Comparison of ENCODE assay signal across 8 cellular contexts in genomic region chr9:131276107-131276888, GRCh38. TPM values are rescaled to one million over a fixed set of nuclear protein-coding genes. Genes with fewer than 3 reads are reported as not detected.
DNase-seq lines count a peak whose midpoint lies in the region; ATAC-seq, FAIRE-seq and TF ChIP-seq lines count a peak whose summit lies in the region.

Gene FAM78A, minus strand, starts transcription at chr9:131276510. Its CDS starts 331 bp downstream, at chr9:131276179.

- H4K5ac ChIP-seq in IMR-90 (ENCODE audit: low read depth, low read length): no peak within 1 kb of the TSS

- H3K27me3 ChIP-seq in IMR-90 (ENCODE audit: control insufficient read depth, insufficient read depth, low read length): peaks cover 51% of the 10 kb centered on the region
- H3K27me3 ChIP-seq in gastroesophageal sphincter: peaks cover 51% of the 10 kb centered on the region
- H3K27me3 ChIP-seq in osteoblast (ENCODE audit: insufficient read depth, low read length): peaks cover 7% of the 10 kb centered on the region

- H3K4me2 ChIP-seq in IMR-90 (ENCODE audit: low read depth, low read length): peak within 1 kb of the TSS; percentile 27
- peak within 1 kb of the TSS; percentile 65 for H3K4me2 ChIP-seq in osteoblast (ENCODE audit: insufficient read depth, low read length)

- H3K14ac ChIP-seq in IMR-90 (replicated peaks; ENCODE audit: low read depth, low read length): no peak within 1 kb of the TSS

- no peak for TF ChIP-seq POLR2A in IMR-90 (IDR thresholded peaks at IDR 0.05; ENCODE audit: low read depth, low read length)
- TF ChIP-seq POLR2A in gastroesophageal sphincter (IDR thresholded peaks at IDR 0.05): no peak

- intact Hi-C loops in CD14-positive monocyte (cut with micrococcal nuclease): loop anchor here (5.0 to 10.0 kb wide), 4 partner anchors 39 to 1079 kb away; partner anchors contain the start of genes PRRC2B (in 1 of the 2) and SETX (in 1 of the 2)
- intact Hi-C loops in IMR-90 (cut with micrococcal nuclease): loop anchor here (2.0 kb wide), 1 partner anchor 73 kb away; no protein-coding TSS in a partner anchor

- POLR2A ChIA-PET in IMR-90 (lab: Charles Lee; ENCODE audit: unreplicated experiment): no interaction called here
- POLR2A ChIA-PET in activated CD8-positive, alpha-beta T cell treated with anti-CD3 and anti-CD28 coated beads, Interleukin-2, amount 10 ng/mL, durations not matched to agents 7 days and 5 days (lab: Charles Lee): interaction anchor here (0.5 to 11.6 kb wide), 4 partner anchors 9 to 205 kb away, joined by 4 to 330 read pairs (median 12); no protein-coding TSS in a partner anchor

- no peak within 1 kb of the TSS for H2BK20ac ChIP-seq in IMR-90 (ENCODE audit: low read depth, low read length)

- H3K9me3 ChIP-seq in IMR-90 (ENCODE audit: control insufficient read depth, insufficient read depth, low read length) (no peaks in the 10 kb centered on the region), gastroesophageal sphincter (no peaks in the 10 kb centered on the region), osteoblast (ENCODE audit: low read depth, low read length) (no peaks in the 10 kb centered on the region)

- no peak within 1 kb of the TSS for H4K91ac ChIP-seq in IMR-90 (ENCODE audit: insufficient read depth, low read depth, low read length)

- no peak within 1 kb of the TSS for H2BK15ac ChIP-seq in IMR-90 (ENCODE audit: low read depth, low read length)

- H3K4me3 Mint-ChIP-seq in CD14-positive monocyte: peak within 1 kb of the TSS; percentile 99 to 100
- peak within 1 kb of the TSS; percentile 99 for H3K4me3 Mint-ChIP-seq in activated CD8-positive, alpha-beta T cell treated with anti-CD3 and anti-CD28 coated beads, Interleukin-2, amount 10 ng/mL, durations not matched to agents 7 days and 5 days

- no peak within 1 kb of the TSS for H2AK9ac ChIP-seq in IMR-90 (replicated peaks; ENCODE audit: low read depth, low read length, poor library complexity)

- 10% methylated on average over 19 of the region's 75 CpGs; no CpG with 5 or more reads in 1 of the 2 experiments for WGBS in IMR-90 (ENCODE audit: extremely low coverage in 2 of 2, insufficient read length in 1 of 2), 2 experiments
- 0 to 60% methylated on average over 1 to 8 of the region's 75 CpGs for WGBS in gastroesophageal sphincter (ENCODE audit: low coverage in 1 of 2), 2 donors

- ATAC-seq in IMR-90 (ENCODE audit: low read depth): no peak; the same call in 1 of the 2 replicates
- no peak for ATAC-seq in activated CD8-positive, alpha-beta T cell treated with anti-CD3 and anti-CD28 coated beads, Interleukin-2, amount 10 ng/mL, durations not matched to agents 7 days and 5 days
- ATAC-seq in gastroesophageal sphincter: no peak
- ATAC-seq in HG03521 (IDR thresholded peaks at IDR 0.05; ENCODE audit: unreplicated experiment): no peak

- no peaks in the 10 kb centered on the region for H3K9me1 ChIP-seq in IMR-90 (ENCODE audit: insufficient read depth, low read length)

- no peaks in the 10 kb centered on the region for H3K79me2 ChIP-seq in osteoblast (ENCODE audit: insufficient read depth, low read length)

- TF ChIP-seq RAD21 in IMR-90 (IDR thresholded peaks at IDR 0.05; ENCODE audit: low read length): no peak

- peaks cover 1 to 14% of the 10 kb centered on the region in 2 donors for H3K36me3 Mint-ChIP-seq in CD14-positive monocyte
- peaks cover 52% of the 10 kb centered on the region for H3K36me3 Mint-ChIP-seq in activated CD8-positive, alpha-beta T cell treated with anti-CD3 and anti-CD28 coated beads, Interleukin-2, amount 10 ng/mL, durations not matched to agents 7 days and 5 days (ENCODE audit: low read depth)

- peak within 1 kb of the TSS; percentile 66 for H3K4me3 ChIP-seq in IMR-90 (ENCODE audit: insufficient read depth, low read depth, low read length)
- H3K4me3 ChIP-seq in gastroesophageal sphincter: peak within 1 kb of the TSS; percentile 42 to 76
- peak within 1 kb of the TSS; percentile 65 for H3K4me3 ChIP-seq in osteoblast (ENCODE audit: insufficient read depth, low read length)

- TF ChIP-seq EP300 in gastroesophageal sphincter (IDR thresholded peaks at IDR 0.05): no peak

- H3K56ac ChIP-seq in IMR-90 (ENCODE audit: extremely low read depth, insufficient read depth, low read length): no peak within 1 kb of the TSS

- no peaks in the 10 kb centered on the region for H3K4me1 ChIP-seq in IMR-90 (ENCODE audit: control insufficient read depth, insufficient read depth, low read length)
- H3K4me1 ChIP-seq in gastroesophageal sphincter: peaks cover 0 to 43% (median 0%) of the 10 kb centered on the region in 3 donors
- no peaks in the 10 kb centered on the region for H3K4me1 ChIP-seq in osteoblast (ENCODE audit: insufficient read depth, low read length)

- H3K18ac ChIP-seq in IMR-90 (ENCODE audit: low read depth, low read length): no peak within 1 kb of the TSS

- no peak within 1 kb of the TSS for H2AK5ac ChIP-seq in IMR-90 (ENCODE audit: low read depth, low read length)

- H4K8ac ChIP-seq in IMR-90 (ENCODE audit: low read depth in 2 of 2, low read length in 2 of 2): no peak within 1 kb of the TSS

- H3K36me3 ChIP-seq in IMR-90 (ENCODE audit: control insufficient read depth, insufficient read depth, low read length): no peaks in the 10 kb centered on the region
- H3K36me3 ChIP-seq in gastroesophageal sphincter: no peaks in the 10 kb centered on the region
- H3K36me3 ChIP-seq in osteoblast (ENCODE audit: insufficient read depth, low read length): no peaks in the 10 kb centered on the region

- CTCF ChIA-PET in IMR-90 (lab: Yijun Ruan, JAX): no interaction called here
- CTCF ChIA-PET in activated CD8-positive, alpha-beta T cell treated with anti-CD3 and anti-CD28 coated beads, Interleukin-2, amount 10 ng/mL, durations not matched to agents 7 days and 5 days (lab: Charles Lee): interaction anchor here (1.6 to 11.6 kb wide), 3 partner anchors 9 to 98 kb away, joined by 6 to 163 read pairs (median 19); no protein-coding TSS in a partner anchor

- H3K79me1 ChIP-seq in IMR-90 (ENCODE audit: low read depth in 1 of 2, low read length in 2 of 2): no peaks in the 10 kb centered on the region

- H3K27ac ChIP-seq in IMR-90 (ENCODE audit: insufficient read depth, low read length) (no peak within 1 kb of the TSS), gastroesophageal sphincter (peak within 1 kb of the TSS in 3 of 4 donors; percentile 63 to 79 (median 64)), osteoblast (ENCODE audit: low read depth, low read length) (no peak within 1 kb of the TSS)

- BruUV-seq in IMR-90 (replicated peaks; lab: Mats Ljungman, UMichigan): no TSS peak

- DNase-seq in CD14-positive monocyte (ENCODE audit: low spot score): peak; percentile 71
- no peak for DNase-seq in IMR-90
- DNase-seq in activated CD8-positive, alpha-beta T cell treated with anti-CD3 and anti-CD28 coated beads, Interleukin-2, amount 10 ng/mL, durations not matched to agents 7 days and 5 days: peak; percentile 63
- peak; percentile 93 for DNase-seq in osteoblast (ENCODE audit: insufficient read length, low spot score, missing footprints)
- no peak for DNase-seq in NCI-H2029 (lab: John Stamatoyannopoulos, UW)
- no peak for DNase-seq in urothelium cell line (ENCODE audit: low spot score)

- FAIRE-seq in urothelium cell line (lab: Jason Lieb, UNC): no peak

- dilution Hi-C loops in IMR-90 (cut with HindIII; ENCODE audit: low sequenced_read_pairs, unreplicated experiment): no loop called here

- H2AFZ ChIP-seq in IMR-90 (replicated peaks; ENCODE audit: low read length, poor library complexity): peak within 1 kb of the TSS; percentile 79
- H2AFZ ChIP-seq in osteoblast (ENCODE audit: low read length): no peak within 1 kb of the TSS

- no peak within 1 kb of the TSS for H2BK120ac ChIP-seq in IMR-90 (ENCODE audit: low read depth, low read length)

- in situ Hi-C loops in IMR-90 (cut with MboI; ENCODE audit: low sequenced_read_pairs): no loop called here

- H3K23ac ChIP-seq in IMR-90 (ENCODE audit: low read depth, low read length): no peak within 1 kb of the TSS

- no peak within 1 kb of the TSS for H3K4ac ChIP-seq in IMR-90 (ENCODE audit: low read depth, low read length)

- TF ChIP-seq CTCF in CD14-positive monocyte (IDR thresholded peaks at IDR 0.05): no peak
- TF ChIP-seq CTCF in IMR-90 (conservative IDR thresholded peaks at IDR 0.05; ENCODE audit: low read depth, low read length): no peak
- no peak for TF ChIP-seq CTCF in gastroesophageal sphincter (IDR thresholded peaks at IDR 0.05)
- TF ChIP-seq CTCF in osteoblast (IDR thresholded peaks at IDR 0.05; ENCODE audit: extremely low read depth, low read depth, low read length): no peak

- peaks cover 6 to 10% (median 9%) of the 10 kb centered on the region in 3 donors for H3K27me3 Mint-ChIP-seq in CD14-positive monocyte (ENCODE audit: low read depth in 3 of 3)
- peaks cover 4% of the 10 kb centered on the region for H3K27me3 Mint-ChIP-seq in activated CD8-positive, alpha-beta T cell treated with anti-CD3 and anti-CD28 coated beads, Interleukin-2, amount 10 ng/mL, durations not matched to agents 7 days and 5 days (ENCODE audit: low read depth)

- no peak within 1 kb of the TSS for H2BK5ac ChIP-seq in IMR-90 (ENCODE audit: low read depth, low read length, poor library complexity, severe bottlenecking)

- no peaks in the 10 kb centered on the region for H4K20me1 ChIP-seq in IMR-90 (ENCODE audit: insufficient read depth, low read length)
- no peaks in the 10 kb centered on the region for H4K20me1 ChIP-seq in osteoblast (ENCODE audit: insufficient read depth, low read length)

- H3K27ac Mint-ChIP-seq in CD14-positive monocyte: peak within 1 kb of the TSS; percentile 92 to 98 (median 96)
- peak within 1 kb of the TSS; percentile 99 for H3K27ac Mint-ChIP-seq in activated CD8-positive, alpha-beta T cell treated with anti-CD3 and anti-CD28 coated beads, Interleukin-2, amount 10 ng/mL, durations not matched to agents 7 days and 5 days

- no peak within 1 kb of the TSS for H3K9ac ChIP-seq in IMR-90 (ENCODE audit: low read depth, low read length)

- peaks cover 55% of the 10 kb centered on the region for H3K4me1 Mint-ChIP-seq in CD14-positive monocyte
- peaks cover 30% of the 10 kb centered on the region for H3K4me1 Mint-ChIP-seq in activated CD8-positive, alpha-beta T cell treated with anti-CD3 and anti-CD28 coated beads, Interleukin-2, amount 10 ng/mL, durations not matched to agents 7 days and 5 days (ENCODE audit: low read depth)

- H3K9me3 Mint-ChIP-seq in CD14-positive monocyte: peaks cover 0 to 2% (median 0%) of the 10 kb centered on the region in 7 donors
- no peaks in the 10 kb centered on the region for H3K9me3 Mint-ChIP-seq in activated CD8-positive, alpha-beta T cell treated with anti-CD3 and anti-CD28 coated beads, Interleukin-2, amount 10 ng/mL, durations not matched to agents 7 days and 5 days (ENCODE audit: insufficient read depth)

TF ChIP-seq in IMR-90, 13 proteins besides CTCF, POLR2A, EP300 and RAD21 (continues in another document):
- TF ChIP-seq MAFK (IDR thresholded peaks at IDR 0.05; ENCODE audit: low read depth, low read length): no peak

RNA-seq across cellular contexts. Expression of gene FAM78A, which starts in this region (rescaled TPM):
- polyA plus RNA-seq in CD14-positive monocyte (1 to 10 TPM; 6.4 to 7.2 TPM), IMR-90 (2012; rRNA removed) (0.27 and 0.56 TPM in 2 replicates)
- total RNA-seq in IMR-90 (2012; rRNA removed) (under 0.01 and 0.18 TPM in 2 replicates), gastroesophageal sphincter (1 to 10 TPM in 3 of 4 donors, under 1 TPM in 1; 0.78 to 5.4 (median 2.9) TPM), osteoblast (0.36 and 0.59 TPM in 2 replicates)
- 0.12 and 0.41 TPM in 2 replicates for polyA plus RNA-seq in IMR-90 (2012; cell fraction: cytosol; rRNA removed)
- 0.32 and 0.71 TPM in 2 replicates for polyA plus RNA-seq in IMR-90 (2012; cell fraction: nucleus; rRNA removed; ENCODE audit: low replicate concordance)
- total RNA-seq in activated CD8-positive, alpha-beta T cell treated with anti-CD3 and anti-CD28 coated beads, Interleukin-2, amount 10 ng/mL, durations not matched to agents 7 days and 5 days: 100 to 1,000 TPM in 1 of 2 experiments, 10 to 100 TPM in 1; 99.2 to 101 TPM

Comparison
In these comparisons a context has a peak if more than half of its experiments do, and no peak if none do; other contexts are left out.
1. RNA of gene FAM78A (total RNA-seq): 99.2 to 101 TPM in activated CD8-positive, alpha-beta T cell treated with anti-CD3 and anti-CD28 coated beads, Interleukin-2, amount 10 ng/mL, durations not matched to agents 7 days and 5 days; 0.78 to 5.4 TPM in gastroesophageal sphincter, 0.36 to 0.59 TPM in osteoblast and under 0.01 to 0.18 TPM in IMR-90; every median in the first group is over 10 times any median in the second.
2. Peak in DNase-seq, H3K4me3 ChIP-seq and H3K4me2 ChIP-seq in osteoblast; RNA of the gene not detected or under 1 TPM.
3. DNase-seq: peak in CD14-positive monocyte (single experiment) and activated CD8-positive, alpha-beta T cell treated with anti-CD3 and anti-CD28 coated beads, Interleukin-2, amount 10 ng/mL, durations not matched to agents 7 days and 5 days (single experiment); none in IMR-90 (single experiment), NCI-H2029 (single experiment) and urothelium cell line (single experiment).
4. H3K27ac ChIP-seq: peak in gastroesophageal sphincter (3 of 4); none in IMR-90 (single experiment) and osteoblast (single experiment).
5. Peak in every context shown above with its lines, with median percentiles within 50 percentile points of each other: H3K4me3 ChIP-seq.